ENCODE assay signal across 10 cellular contexts in genomic region chr5:150302301-150303069, GRCh38. TPM values are rescaled to one million over a fixed set of nuclear protein-coding genes. Genes with fewer than 3 reads are reported as not detected.
DNase-seq lines count a peak whose midpoint lies in the region; ATAC-seq and TF ChIP-seq lines count a peak whose summit lies in the region.
"Had no signal": no experiment of that assay in that cellular context is flagged by ENCODE, and none has a peak within 500 bp of the region (broad histone marks: within the 10 kb centered on the region; RNA-seq: fewer than 3 reads in every experiment).

Gene ARSI, minus strand, starts transcription at chr5:150302905. Its CDS starts 532 bp downstream, at chr5:150302373.

- peaks cover 62% of the 10 kb centered on the region for H3K4me1 Mint-ChIP-seq in WTC11

- peak; percentile 93 for DNase-seq in EH (ENCODE audit: low read depth)
- DNase-seq in WTC11 (ENCODE audit: low spot score) = peak; percentile 88
- DNase-seq in left cardiac atrium = peak; percentile 55
- DNase-seq in prostate gland (ENCODE audit: low spot score) = no peak
- DNase-seq in central memory CD4-positive, alpha-beta T cell = no peak
- no peak for DNase-seq in stimulated activated CD4-positive, alpha-beta T cell treated with anti-CD3 and anti-CD28 coated beads, Interleukin-15, amount 100 ng/mL, for 24 hours
- DNase-seq: activated T-cell treated with anti-CD3 and anti-CD28 coated beads, Interleukin-2, amount 50 U/mL, for 4 hours had no signal

- peak within 1 kb of the TSS; percentile 93 for H3K27ac Mint-ChIP-seq in WTC11

- no peak for TF ChIP-seq POLR2A in prostate gland (IDR thresholded peaks at IDR 0.05)

- intact Hi-C loops in left cardiac atrium (cut with DNase I) = no loop called here
- intact Hi-C loops in prostate gland (cut with DNase I) = loop anchor here (5.0 kb wide), 1 partner anchor 50 kb away; no protein-coding TSS in a partner anchor

- H3K36me3 Mint-ChIP-seq in WTC11 = no peaks in the 10 kb centered on the region

- H3K27me3 Mint-ChIP-seq in WTC11 (ENCODE audit: low read depth) = peaks cover 17% of the 10 kb centered on the region

- CTCF ChIA-PET in WTC11 (lab: Charles Lee) = interaction anchor here (0.5 to 2.6 kb wide), 21 partner anchors 8 to 171 kb away, joined by 3 to 32 read pairs (median 5); partner anchors contain the start of genes CAMK2A and TCOF1

- H3K27me3 ChIP-seq in prostate gland (replicated peaks; ENCODE audit: insufficient read depth) = no peaks in the 10 kb centered on the region

- H3K4me1 ChIP-seq in prostate gland (replicated peaks) = peaks cover 6% of the 10 kb centered on the region

- TF ChIP-seq CTCF in WTC11 (IDR thresholded peaks at IDR 0.05) (no peak), prostate gland (IDR thresholded peaks at IDR 0.05) (no peak)

- H3K27ac ChIP-seq in prostate gland = peak within 1 kb of the TSS in 1 of 2 donors; percentile 60

- no peaks in the 10 kb centered on the region for H3K9me3 Mint-ChIP-seq in WTC11
- H3K9me3 Mint-ChIP-seq: activated T-cell treated with anti-CD3 and anti-CD28 coated beads, Interleukin-2, amount 50 U/mL, for 4 hours had no signal

- peak; percentile 87 for ATAC-seq in WTC11
- peak; percentile 75 to 90 for ATAC-seq in left cardiac atrium
- ATAC-seq in HG03159 (IDR thresholded peaks at IDR 0.05; ENCODE audit: unreplicated experiment) = no peak
- no peak for ATAC-seq in GM19467 (IDR thresholded peaks at IDR 0.05; ENCODE audit: unreplicated experiment)
- ATAC-seq: activated T-cell treated with anti-CD3 and anti-CD28 coated beads, Interleukin-2, amount 50 U/mL, for 4 hours had no signal

- no peaks in the 10 kb centered on the region for H3K9me3 ChIP-seq in prostate gland

- H3K4me3 ChIP-seq in prostate gland = peak within 1 kb of the TSS; percentile 17 to 22

- no peaks in the 10 kb centered on the region for H3K36me3 ChIP-seq in prostate gland

- 8% methylated on average over 53 of the region's 63 CpGs for WGBS in prostate gland

- POLR2A ChIA-PET in WTC11 (lab: Charles Lee) = interaction anchor here (0.5 to 2.0 kb wide), 4 partner anchors 15 to 173 kb away, joined by 3 to 5 read pairs (median 3); no protein-coding TSS in a partner anchor

- peak within 1 kb of the TSS; percentile 88 for H3K4me3 Mint-ChIP-seq in WTC11
- H3K4me3 Mint-ChIP-seq: activated T-cell treated with anti-CD3 and anti-CD28 coated beads, Interleukin-2, amount 50 U/mL, for 4 hours had no signal

TF ChIP-seq in WTC11, 78 proteins besides CTCF, POLR2A, EP300 and RAD21 (continues in another document):
- TF ChIP-seq ETV6 (CRISPR knock-in tag; IDR thresholded peaks at IDR 0.05) (no peak), JAZF1 (CRISPR knock-in tag; IDR thresholded peaks at IDR 0.05) (no peak), ZNF425 (CRISPR knock-in tag; conservative IDR thresholded peaks at IDR 0.05) (no peak), GRHL2 (CRISPR knock-in tag; IDR thresholded peaks at IDR 0.05; ENCODE audit: insufficient replicate concordance, severe bottlenecking) (no peak), E2F5 (CRISPR knock-in tag; IDR thresholded peaks at IDR 0.05) (peak; percentile 32; the same call in 1 of the 2 replicates), ZNF281 (CRISPR knock-in tag; IDR thresholded peaks at IDR 0.05) (no peak; the same call in 1 of the 2 replicates), ZBTB21 (CRISPR knock-in tag; IDR thresholded peaks at IDR 0.05; ENCODE audit: borderline replicate concordance) (no peak), GTF2I (CRISPR knock-in tag; conservative IDR thresholded peaks at IDR 0.05) (no peak), NR1H2 (CRISPR knock-in tag; IDR thresholded peaks at IDR 0.05) (no peak), ZNF416 (CRISPR knock-in tag; IDR thresholded peaks at IDR 0.05) (no peak), EMX1 (CRISPR knock-in tag; IDR thresholded peaks at IDR 0.05) (no peak), PRDM15 (CRISPR knock-in tag; IDR thresholded peaks at IDR 0.05) (no peak), SOX15 (CRISPR knock-in tag; IDR thresholded peaks at IDR 0.05) (no peak)

RNA-seq across cellular contexts. Expression of gene ARSI, which starts in this region (rescaled TPM):
- total RNA-seq in WTC11 (2021) (5.9 to 6.9 TPM (median 6.6 TPM) in 3 replicates), left cardiac atrium (under 1 TPM; 0.68 to 0.84 TPM), prostate gland (1 to 10 TPM; 1.5 to 1.6 TPM)
- total RNA-seq: activated T-cell treated with anti-CD3 and anti-CD28 coated beads, Interleukin-2, amount 50 U/mL, for 4 hours; pulmonary artery endothelial cell had no signal

Comparison
In these comparisons a context has a peak if more than half of its experiments do, and no peak if none do; other contexts are left out.
1. Peak in DNase-seq and ATAC-seq in left cardiac atrium; RNA of the gene not detected or under 1 TPM.
2. DNase-seq: peak in EH (single experiment) and WTC11 (single experiment); none in prostate gland (single experiment), central memory CD4-positive, alpha-beta T cell (single experiment) and stimulated activated CD4-positive, alpha-beta T cell treated with anti-CD3 and anti-CD28 coated beads, Interleukin-15, amount 100 ng/mL, for 24 hours (single experiment).